In the genomic region with DNA sequence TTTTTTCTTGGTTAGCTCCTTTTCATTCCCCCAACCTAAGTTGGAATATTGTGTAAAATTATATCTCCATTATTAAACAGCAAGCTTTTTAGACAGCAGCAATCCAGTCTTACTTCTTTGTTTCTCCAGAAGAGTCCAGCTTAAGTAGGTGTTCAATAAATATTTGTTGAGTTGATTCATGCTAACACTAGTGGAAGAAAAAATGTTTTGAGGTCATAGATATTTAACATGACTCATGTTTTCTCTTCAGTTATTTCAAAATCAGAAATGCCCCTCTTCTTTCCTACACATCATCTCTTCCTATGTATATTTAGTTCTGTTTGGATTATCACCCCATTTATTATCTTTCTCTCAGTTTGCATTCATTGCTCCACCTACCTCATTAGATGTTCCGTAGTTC, we compare ENCODE assay signal across 20 cellular contexts. TPM values are rescaled to one million over a fixed set of nuclear protein-coding genes. Genes with fewer than 3 reads are reported as not detected.
DNase-seq lines count a peak whose midpoint lies in the region; ATAC-seq, FAIRE-seq and TF ChIP-seq lines count a peak whose summit lies in the region.
"Had no signal": no experiment of that assay in that cellular context is flagged by ENCODE, and none has a peak within 500 bp of the region (broad histone marks: within the 10 kb centered on the region; RNA-seq: fewer than 3 reads in every experiment).

No MANE protein-coding gene starts in this region.

- H4K5ac ChIP-seq in mesendoderm (ENCODE audit: low read length) = no peak overlapping the region

- no peak overlapping the region for H3K56ac ChIP-seq in mesendoderm (ENCODE audit: low read length)

- H3K9ac ChIP-seq in adipocyte (ENCODE audit: low read length) = no peak overlapping the region
- H3K9ac ChIP-seq in mesendoderm (ENCODE audit: low read length) = no peak overlapping the region

- peaks cover 9% of the 10 kb centered on the region for H3K4me1 ChIP-seq in adipocyte (ENCODE audit: control insufficient read depth, insufficient read depth, low read length)
- H3K4me1 ChIP-seq in mesendoderm (ENCODE audit: control insufficient read depth, low read depth, low read length) = no peaks in the 10 kb centered on the region
- H3K4me1 ChIP-seq: tibial nerve had no signal

- TF ChIP-seq CTCF in AG10803 (conservative IDR thresholded peaks at IDR 0.05; ENCODE audit: low read length) = no peak
- TF ChIP-seq CTCF in fibroblast of villous mesenchyme (IDR thresholded peaks at IDR 0.05; ENCODE audit: insufficient read depth, low read depth, low read length) = no peak

- H3K79me1 ChIP-seq in mesendoderm (ENCODE audit: low read length) = no peaks in the 10 kb centered on the region

- no peak for TF ChIP-seq POLR2A in H54 (IDR thresholded peaks at IDR 0.05; ENCODE audit: low read depth, low read length)

- no peaks in the 10 kb centered on the region for H3K79me2 ChIP-seq in mesendoderm (ENCODE audit: control insufficient read depth, insufficient read depth, low read length)

- H3K18ac ChIP-seq in mesendoderm (ENCODE audit: low read length) = no peak overlapping the region

- FAIRE-seq in H54 (lab: Jason Lieb, UNC) = peak; percentile 75

- no peak overlapping the region for H2BK15ac ChIP-seq in mesendoderm (replicated peaks; ENCODE audit: low read depth)

- no peak overlapping the region for H2AK5ac ChIP-seq in mesendoderm (ENCODE audit: low read length)

- ATAC-seq in GM19395 (IDR thresholded peaks at IDR 0.05; ENCODE audit: unreplicated experiment) = no peak
- ATAC-seq: esophagus mucosa, T-cell had no signal

- no peak overlapping the region for H2BK5ac ChIP-seq in mesendoderm (ENCODE audit: low read length)

- WGBS in mesendoderm (ENCODE audit: extremely low coverage, insufficient coverage, low lambda C conversion rate) = no CpG with 5 or more reads among the region's 1 CpG

- no peaks in the 10 kb centered on the region for H3K9me3 ChIP-seq in adipocyte (ENCODE audit: control insufficient read depth, low read length)
- H3K9me3 ChIP-seq: tibial nerve had no signal

- H4K8ac ChIP-seq in mesendoderm (ENCODE audit: low read depth, low read length) = no peak overlapping the region

- H3K36me3 ChIP-seq in adipocyte (ENCODE audit: control insufficient read depth, insufficient read depth, low read length, severe bottlenecking) (no peaks in the 10 kb centered on the region), mesendoderm (ENCODE audit: control insufficient read depth, insufficient read depth, low read length) (no peaks in the 10 kb centered on the region)
- H3K36me3 ChIP-seq: tibial nerve had no signal

- H3K27me3 ChIP-seq in adipocyte (replicated peaks; ENCODE audit: control insufficient read depth, insufficient read depth, low read length) = no peaks in the 10 kb centered on the region
- H3K27me3 ChIP-seq in mesendoderm (ENCODE audit: insufficient read depth, low read length, poor library complexity) = no peaks in the 10 kb centered on the region
- H3K27me3 ChIP-seq: tibial nerve had no signal

- H3K23ac ChIP-seq in mesendoderm (ENCODE audit: low read length) = no peak overlapping the region

- H3K4me3 ChIP-seq in AG10803 (ENCODE audit: low read length) (no peak overlapping the region), adipocyte (ENCODE audit: low read length) (no peak overlapping the region), fibroblast of villous mesenchyme (ENCODE audit: low read depth, low read length) (no peak overlapping the region), mesendoderm (ENCODE audit: low read length) (no peak overlapping the region)
- H3K4me3 ChIP-seq: tibial nerve had no signal

- no peak overlapping the region for H3K27ac ChIP-seq in mesendoderm (ENCODE audit: low read depth, low read length)
- H3K27ac ChIP-seq: tibial nerve had no signal

- DNase-seq in AG10803 (ENCODE audit: low read depth) = peak; percentile 77
- no peak for DNase-seq in H54 (ENCODE audit: insufficient read length, low spot score)
- DNase-seq in adipocyte (ENCODE audit: low read depth) = peak; percentile 68
- peak; percentile 31 for DNase-seq in fibroblast of villous mesenchyme (ENCODE audit: low read depth)
- DNase-seq in stimulated activated CD4-positive, alpha-beta T cell treated with anti-CD3 and anti-CD28 coated beads, Interleukin-12 subunit alpha, Interleukin-12 subunit beta, amount 100 ng/mL, for 4 hours = no peak
- no peak for DNase-seq in mesendoderm
- DNase-seq in GF-D8 (lab: John Stamatoyannopoulos, UW) = no peak
- DNase-seq: aorta, C1 segment of cervical spinal cord, dermis blood vessel endothelial cell, hippocampal formation, KBM-7, NCI-H1105 treated with DMSO at 0.1 percent for 48 hours, T-cell had no signal

- H3K4me2 ChIP-seq in mesendoderm (ENCODE audit: low read length) = no peak overlapping the region

- no peak overlapping the region for H2BK120ac ChIP-seq in mesendoderm (ENCODE audit: low read depth, low read length)

- no peak overlapping the region for H3K4ac ChIP-seq in mesendoderm (ENCODE audit: low read depth, low read length)

RNA-seq across cellular contexts. Expression of gene CCDC83, which starts 20.3 kb away (rescaled TPM):
- not detected in 2 replicates for total RNA-seq in fibroblast of villous mesenchyme
- polyA plus RNA-seq in mesendoderm (2013, experiment 1 of 2) = not detected
- not detected for polyA plus RNA-seq in mesendoderm (2013, experiment 2 of 2)
- total RNA-seq: aorta, dermis blood vessel endothelial cell, esophagus mucosa, kidney epithelial cell, RPMI7951, tibial nerve, WTC11 had no signal
- polyA plus RNA-seq: aorta had no signal

Comparison
In these comparisons a context has a peak if more than half of its experiments do, and no peak if none do; other contexts are left out.
1. DNase-seq: peak in AG10803 (single experiment), adipocyte (single experiment) and fibroblast of villous mesenchyme (single experiment); none in H54 (single experiment), stimulated activated CD4-positive, alpha-beta T cell treated with anti-CD3 and anti-CD28 coated beads, Interleukin-12 subunit alpha, Interleukin-12 subunit beta, amount 100 ng/mL, for 4 hours (single experiment), mesendoderm (single experiment) and GF-D8 (single experiment).